14 cellular contexts compared by ENCODE assay signal in genomic region chr11:413120-414081, GRCh38. TPM values are rescaled to one million over a fixed set of nuclear protein-coding genes. Genes with fewer than 3 reads are reported as not detected.
DNase-seq lines count a peak whose midpoint lies in the region; ATAC-seq, FAIRE-seq and TF ChIP-seq lines count a peak whose summit lies in the region.
"Had no signal": no experiment of that assay in that cellular context is flagged by ENCODE, and none has a peak within 500 bp of the region (broad histone marks: within the 10 kb centered on the region; RNA-seq: fewer than 3 reads in every experiment).

No MANE protein-coding gene starts in this region.

- no peak overlapping the region for H2AFZ ChIP-seq in K562 (ENCODE audit: low read depth, low read length)

- no TSS peak for BruUV-seq in K562 (replicated peaks; lab: Mats Ljungman, UMichigan)

- no peaks in the 10 kb centered on the region for H3K27me3 Mint-ChIP-seq in activated CD4-positive, alpha-beta T cell treated with anti-CD3 and anti-CD28 coated beads for 36 hours

- H3K4me3 ChIP-seq in K562 = no peak overlapping the region
- peak overlapping the region; percentile 8 for H3K4me3 ChIP-seq in rectal smooth muscle tissue (ENCODE audit: low read length)

- no peak for TF ChIP-seq POLR2A in K562 (conservative IDR thresholded peaks at IDR 0.05)

- H3K9me3 ChIP-seq in KOPT-K1 (ENCODE audit: insufficient read depth, low read length, poor library complexity, severe bottlenecking) (no peaks in the 10 kb centered on the region), K562 (replicated peaks; ENCODE audit: control insufficient read depth, insufficient read depth, low read depth, low read length) (no peaks in the 10 kb centered on the region)
- H3K9me3 ChIP-seq: adrenal gland, Peyer's patch had no signal

- peak overlapping the region; percentile 40 for H3K4me3 Mint-ChIP-seq in activated CD4-positive, alpha-beta T cell treated with anti-CD3 and anti-CD28 coated beads for 36 hours

- no peaks in the 10 kb centered on the region for H3K9me3 Mint-ChIP-seq in activated CD4-positive, alpha-beta T cell treated with anti-CD3 and anti-CD28 coated beads for 36 hours (ENCODE audit: low read depth)

- CTCF ChIA-PET in activated CD4-positive, alpha-beta T cell treated with anti-CD3 and anti-CD28 coated beads for 36 hours (lab: Charles Lee) = no interaction called here
- CTCF ChIA-PET in K562 (lab: Yijun Ruan, JAX; ENCODE audit: low intra/inter-chr PET ratio) = no interaction called here

- POLR2A ChIA-PET in activated CD4-positive, alpha-beta T cell treated with anti-CD3 and anti-CD28 coated beads for 36 hours (lab: Charles Lee) = no interaction called here
- POLR2A ChIA-PET in K562 (lab: Yijun Ruan, JAX) = no interaction called here

- no peak for TF ChIP-seq CTCF in K562 (IDR thresholded peaks at IDR 0.05 in 2 of 3, conservative IDR thresholded peaks at IDR 0.05 in 1 of 3; ENCODE audit: insufficient read depth in 2 of 3, low read depth in 1 of 3, low read length in 3 of 3)

- H3K9me1 ChIP-seq in K562 (ENCODE audit: control insufficient read depth, insufficient read depth, low read length) = no peaks in the 10 kb centered on the region

- H3K27ac Mint-ChIP-seq in activated CD4-positive, alpha-beta T cell treated with anti-CD3 and anti-CD28 coated beads for 36 hours = no peak overlapping the region

- H3K4me1 ChIP-seq in K562 (replicated peaks in 1 of 2; ENCODE audit: control insufficient read depth in 2 of 2, insufficient read depth in 2 of 2, low read length in 2 of 2) (peaks cover 5 to 58% of the 10 kb centered on the region in 2 experiments), rectal smooth muscle tissue (ENCODE audit: control insufficient read depth, insufficient read depth, low read length) (no peaks in the 10 kb centered on the region)
- H3K4me1 ChIP-seq: adrenal gland had no signal

- H3K79me2 ChIP-seq in K562 (ENCODE audit: control insufficient read depth, insufficient read depth, low read length) = no peaks in the 10 kb centered on the region

- intact Hi-C loops in activated CD4-positive, alpha-beta T cell treated with anti-CD3 and anti-CD28 coated beads for 36 hours (cut with DNase I, micrococcal nuclease) = no loop called here
- intact Hi-C loops in K562 (cut with micrococcal nuclease) = no loop called here
- intact Hi-C loops in head of caudate nucleus (cut with DNase I) = no loop called here

- FAIRE-seq in K562 (lab: Jason Lieb, UNC) = no peak

- peak; percentile 48 for DNase-seq in activated CD4-positive, alpha-beta T cell treated with anti-CD3 and anti-CD28 coated beads for 36 hours
- DNase-seq in activated CD4-positive, alpha-beta T cell treated with anti-CD3 and anti-CD28 coated beads for 1 hour = no peak
- DNase-seq in K562 (ENCODE audit: extremely low read depth in 1 of 4, low spot score in 3 of 4) = no peak
- no peak for DNase-seq in head of caudate nucleus
- no peak for DNase-seq in EL
- DNase-seq: foreskin fibroblast; NCI-H2171 treated with DMSO at 0.1 percent for 48 hours; stimulated activated CD4-positive, alpha-beta T cell treated with anti-CD3 and anti-CD28 coated beads, Interleukin-4, amount 100 ng/mL, for 1 hour had no signal

- H3K36me3 Mint-ChIP-seq in activated CD4-positive, alpha-beta T cell treated with anti-CD3 and anti-CD28 coated beads for 36 hours (ENCODE audit: low read depth) = no peaks in the 10 kb centered on the region

- H3K4me2 ChIP-seq in K562 (ENCODE audit: insufficient read depth, low read length) = no peak overlapping the region

- in situ Hi-C loops in K562 (cut with MboI) = no loop called here

- H3K27ac ChIP-seq in KOPT-K1 (ENCODE audit: low read depth, low read length, poor library complexity, severe bottlenecking) (peak overlapping the region; percentile 86), K562 (ENCODE audit: extremely low read depth, low read depth, low read length) (no peak overlapping the region), rectal smooth muscle tissue (ENCODE audit: low read depth, low read length) (no peak overlapping the region)

- H3K9ac ChIP-seq in K562 (ENCODE audit: insufficient read depth in 1 of 2, low read depth in 2 of 2, low read length in 2 of 2) (peak overlapping the region in 1 of 2 experiments; percentile 75; a peak in 2 of 4 replicates), rectal smooth muscle tissue (ENCODE audit: low read length) (no peak overlapping the region)

- no peaks in the 10 kb centered on the region for H3K36me3 ChIP-seq in KOPT-K1 (ENCODE audit: insufficient read depth, low read length)
- no peaks in the 10 kb centered on the region for H3K36me3 ChIP-seq in K562 (ENCODE audit: control insufficient read depth, insufficient read depth, low read length)
- no peaks in the 10 kb centered on the region for H3K36me3 ChIP-seq in rectal smooth muscle tissue (ENCODE audit: control insufficient read depth, insufficient read depth, low read length)
- H3K36me3 ChIP-seq: adrenal gland, Peyer's patch had no signal

- WGBS in K562 (ENCODE audit: insufficient coverage, low coverage, missing lambda C conversion rate) = 12% methylated on average over 7 of the region's 14 CpGs

- H3K27me3 ChIP-seq in K562 (ENCODE audit: control insufficient read depth in 2 of 2, insufficient read depth in 2 of 2, low read length in 2 of 2) (no peaks in the 10 kb centered on the region), rectal smooth muscle tissue (ENCODE audit: control insufficient read depth, insufficient read depth, low read length) (peaks cover 5% of the 10 kb centered on the region)
- H3K27me3 ChIP-seq: Peyer's patch had no signal

- no peak for TF ChIP-seq RAD21 in K562 (CRISPR knock-in tag; conservative IDR thresholded peaks at IDR 0.05 in 1 of 2, IDR thresholded peaks at IDR 0.05 in 1 of 2)

- H3K4me1 Mint-ChIP-seq in activated CD4-positive, alpha-beta T cell treated with anti-CD3 and anti-CD28 coated beads for 36 hours = peaks cover 32% of the 10 kb centered on the region

- ATAC-seq in activated CD4-positive, alpha-beta T cell treated with anti-CD3 and anti-CD28 coated beads for 36 hours = no peak
- ATAC-seq in K562 = no peak
- ATAC-seq in GM18873 (IDR thresholded peaks at IDR 0.05; ENCODE audit: low FRiP score, unreplicated experiment) = no peak

- no peaks in the 10 kb centered on the region for H4K20me1 ChIP-seq in K562 (replicated peaks; ENCODE audit: control insufficient read depth, insufficient read depth, low read length)

- no peak for TF ChIP-seq EP300 in K562 (IDR thresholded peaks at IDR 0.05; ENCODE audit: low read length)

RNA-seq across cellular contexts. Expression of gene SIGIRR, which starts 1.4 kb away (rescaled TPM):
- 10 to 100 TPM; 33.0 to 34.9 TPM for total RNA-seq in activated CD4-positive, alpha-beta T cell treated with anti-CD3 and anti-CD28 coated beads for 36 hours
- total RNA-seq in K562 (2011; cell fraction: chromatin; rRNA removed; ENCODE audit: low replicate concordance) = 8.7 and 27.6 TPM in 2 replicates
- total RNA-seq in K562 (2011; cell fraction: nucleolus; rRNA removed) = 50.7 and 50.9 TPM in 2 replicates
- 15.8 and 24.1 TPM in 2 replicates for total RNA-seq in K562 (2011; cell fraction: nucleoplasm; rRNA removed)
- total RNA-seq in K562 (2014; rRNA removed) = 109 and 114 TPM in 2 replicates
- total RNA-seq in K562 (2014; rRNA removed; fragmentation: Illumina TruSeq; extraction: Trizol) = 6.0 and 7.2 TPM in 2 replicates
- 50.6 and 51.6 TPM in 2 replicates for total RNA-seq in K562 (2015; rRNA removed; fragmentation: Illumina TruSeq; extraction: Trizol)
- total RNA-seq in K562 (2021) = 83.1 and 93.8 TPM in 2 replicates
- polyA plus RNA-seq in K562 (2011; rRNA removed) = 22.5 and 25.0 TPM in 2 replicates
- polyA plus RNA-seq in K562 (2011; cell fraction: cytosol; rRNA removed) = 41.4 and 135 TPM in 2 replicates
- polyA plus RNA-seq in K562 (2011; cell fraction: nucleus; rRNA removed) = 81.1 and 118 TPM in 2 replicates
- 55.3 and 81.1 TPM in 2 replicates for polyA plus RNA-seq in K562 (2012)
- polyA plus RNA-seq in K562 (2014; fragmentation: Illumina TruSeq; extraction: Trizol) = 14.8 and 46.2 TPM in 2 replicates
- 10 to 100 TPM in 1 of 2 experiments, 1 to 10 TPM in 1; 6.3 to 13.3 TPM for polyA plus RNA-seq in K562 (2014; fragmentation: Nextera tagmentation; extraction: Ambion mirVana)
- 92.4 and 133 TPM in 2 replicates for polyA plus RNA-seq in K562 (2014; rRNA removed)
- 1.1 and 2.3 TPM in 2 replicates for polyA minus RNA-seq in K562 (2011; rRNA and poly(A)+ RNA removed)
- polyA minus RNA-seq in K562 (2011; cell fraction: cytosol; rRNA and poly(A)+ RNA removed) = 12.4 and 13.7 TPM in 2 replicates
- polyA minus RNA-seq in K562 (2011; cell fraction: nucleus; rRNA and poly(A)+ RNA removed) = 11.0 and 11.7 TPM in 2 replicates

RNA-seq across cellular contexts. Expression of gene PKP3, which starts 19.4 kb away (rescaled TPM):
- under 1 TPM; 0.07 to 0.18 TPM for total RNA-seq in activated CD4-positive, alpha-beta T cell treated with anti-CD3 and anti-CD28 coated beads for 36 hours
- total RNA-seq in K562 (2011; cell fraction: chromatin; rRNA removed; ENCODE audit: low replicate concordance) = 29.8 and 101 TPM in 2 replicates
- 77.2 and 90.9 TPM in 2 replicates for total RNA-seq in K562 (2011; cell fraction: nucleolus; rRNA removed)
- total RNA-seq in K562 (2011; cell fraction: nucleoplasm; rRNA removed) = 38.5 and 42.2 TPM in 2 replicates
- total RNA-seq in K562 (2014; rRNA removed) = 99.7 and 122 TPM in 2 replicates
- total RNA-seq in K562 (2014; rRNA removed; fragmentation: Illumina TruSeq; extraction: Trizol) = 11.2 and 14.9 TPM in 2 replicates
- total RNA-seq in K562 (2015; rRNA removed; fragmentation: Illumina TruSeq; extraction: Trizol) = 30.7 and 36.6 TPM in 2 replicates
- total RNA-seq in K562 (2021) = 102 and 110 TPM in 2 replicates
- 45.4 and 47.8 TPM in 2 replicates for polyA plus RNA-seq in K562 (2011; rRNA removed)
- polyA plus RNA-seq in K562 (2011; cell fraction: cytosol; rRNA removed) = 40.1 and 126 TPM in 2 replicates
- 77.2 and 108 TPM in 2 replicates for polyA plus RNA-seq in K562 (2011; cell fraction: nucleus; rRNA removed)
- polyA plus RNA-seq in K562 (2012) = 49.0 and 59.2 TPM in 2 replicates
- 26.9 and 39.7 TPM in 2 replicates for polyA plus RNA-seq in K562 (2014; fragmentation: Illumina TruSeq; extraction: Trizol)
- under 1 TPM; 0.11 to 0.45 TPM for polyA plus RNA-seq in K562 (2014; fragmentation: Nextera tagmentation; extraction: Ambion mirVana)
- 73.9 and 78.9 TPM in 2 replicates for polyA plus RNA-seq in K562 (2014; rRNA removed)
- 8.3 and 21.7 TPM in 2 replicates for polyA minus RNA-seq in K562 (2011; rRNA and poly(A)+ RNA removed)
- 71.3 and 72.2 TPM in 2 replicates for polyA minus RNA-seq in K562 (2011; cell fraction: cytosol; rRNA and poly(A)+ RNA removed)
- 28.1 and 30.5 TPM in 2 replicates for polyA minus RNA-seq in K562 (2011; cell fraction: nucleus; rRNA and poly(A)+ RNA removed)

RNA-seq across cellular contexts. Expression of gene ANO9, which starts 28.4 kb away (rescaled TPM):
- total RNA-seq in activated CD4-positive, alpha-beta T cell treated with anti-CD3 and anti-CD28 coated beads for 36 hours = 10 to 100 TPM; 31.7 to 38.8 TPM
- 28.4 and 83.6 TPM in 2 replicates for total RNA-seq in K562 (2011; cell fraction: chromatin; rRNA removed; ENCODE audit: low replicate concordance)
- total RNA-seq in K562 (2011; cell fraction: nucleolus; rRNA removed) = 54.4 and 56.8 TPM in 2 replicates
- 33.9 and 40.5 TPM in 2 replicates for total RNA-seq in K562 (2011; cell fraction: nucleoplasm; rRNA removed)
- total RNA-seq in K562 (2014; rRNA removed) (4.9 and 5.1 TPM in 2 replicates), K562 (2014; rRNA removed; fragmentation: Illumina TruSeq; extraction: Trizol) (1.0 and 1.1 TPM in 2 replicates), K562 (2015; rRNA removed; fragmentation: Illumina TruSeq; extraction: Trizol) (3.8 TPM in 2 replicates), K562 (2021) (9.3 and 14.5 TPM in 2 replicates)
- polyA plus RNA-seq in K562 (2011; rRNA removed) (5.4 and 19.1 TPM in 2 replicates), K562 (2014; fragmentation: Illumina TruSeq; extraction: Trizol) (4.5 and 5.5 TPM in 2 replicates), K562 (2014; fragmentation: Nextera tagmentation; extraction: Ambion mirVana) (under 1 TPM; 0.20 to 0.27 TPM), K562 (2014; rRNA removed) (10.7 and 10.8 TPM in 2 replicates)
- polyA plus RNA-seq in K562 (2011; cell fraction: cytosol; rRNA removed) = 4.1 and 4.3 TPM in 2 replicates
- 179 and 200 TPM in 2 replicates for polyA plus RNA-seq in K562 (2011; cell fraction: nucleus; rRNA removed)
- 11.4 and 33.5 TPM in 2 replicates for polyA plus RNA-seq in K562 (2012)
- polyA minus RNA-seq in K562 (2011; rRNA and poly(A)+ RNA removed) = 1.3 and 1.4 TPM in 2 replicates
- 2.9 and 3.2 TPM in 2 replicates for polyA minus RNA-seq in K562 (2011; cell fraction: cytosol; rRNA and poly(A)+ RNA removed)
- 19.4 and 27.1 TPM in 2 replicates for polyA minus RNA-seq in K562 (2011; cell fraction: nucleus; rRNA and poly(A)+ RNA removed)
- total RNA-seq: osteoblast had no signal

RNA-seq across cellular contexts. Expression of gene PTDSS2, which starts 36.7 kb away (rescaled TPM):
- 10 to 100 TPM; 14.8 to 18.8 TPM for total RNA-seq in activated CD4-positive, alpha-beta T cell treated with anti-CD3 and anti-CD28 coated beads for 36 hours
- 105 and 295 TPM in 2 replicates for total RNA-seq in K562 (2011; cell fraction: chromatin; rRNA removed; ENCODE audit: low replicate concordance)
- 221 and 222 TPM in 2 replicates for total RNA-seq in K562 (2011; cell fraction: nucleolus; rRNA removed)
- total RNA-seq in K562 (2011; cell fraction: nucleoplasm; rRNA removed) = 123 and 136 TPM in 2 replicates
- total RNA-seq in K562 (2014; rRNA removed) (42.4 and 61.4 TPM in 2 replicates), K562 (2014; rRNA removed; fragmentation: Illumina TruSeq; extraction: Trizol) (7.7 and 10.3 TPM in 2 replicates), K562 (2015; rRNA removed; fragmentation: Illumina TruSeq; extraction: Trizol) (17.2 and 19.2 TPM in 2 replicates), K562 (2021) (51.4 and 53.9 TPM in 2 replicates)
- polyA plus RNA-seq in K562 (2011; rRNA removed) (22.4 and 36.2 TPM in 2 replicates), K562 (2014; fragmentation: Illumina TruSeq; extraction: Trizol) (16.9 and 25.2 TPM in 2 replicates), K562 (2014; fragmentation: Nextera tagmentation; extraction: Ambion mirVana) (1 to 10 TPM in 1 of 2 experiments, under 1 TPM in 1; 0.45 to 1.1 TPM), K562 (2014; rRNA removed) (36.8 and 38.3 TPM in 2 replicates)
- 31.4 and 55.2 TPM in 2 replicates for polyA plus RNA-seq in K562 (2011; cell fraction: cytosol; rRNA removed)
- polyA plus RNA-seq in K562 (2011; cell fraction: nucleus; rRNA removed) = 204 and 221 TPM in 2 replicates
- polyA plus RNA-seq in K562 (2012) = 33.8 and 52.0 TPM in 2 replicates
- polyA minus RNA-seq in K562 (2011; rRNA and poly(A)+ RNA removed) = 21.0 and 25.3 TPM in 2 replicates
- 26.6 and 30.7 TPM in 2 replicates for polyA minus RNA-seq in K562 (2011; cell fraction: cytosol; rRNA and poly(A)+ RNA removed)
- polyA minus RNA-seq in K562 (2011; cell fraction: nucleus; rRNA and poly(A)+ RNA removed) = 37.0 and 51.1 TPM in 2 replicates

RNA-seq across cellular contexts. Expression of gene B4GALNT4, which starts 44.1 kb away (rescaled TPM):
- total RNA-seq in activated CD4-positive, alpha-beta T cell treated with anti-CD3 and anti-CD28 coated beads for 36 hours = 1 to 10 TPM; 3.8 to 6.6 TPM
- total RNA-seq in K562 (2011; cell fraction: chromatin; rRNA removed; ENCODE audit: low replicate concordance) = 45.4 and 151 TPM in 2 replicates
- total RNA-seq in K562 (2011; cell fraction: nucleolus; rRNA removed) = 117 and 141 TPM in 2 replicates
- 54.9 and 57.5 TPM in 2 replicates for total RNA-seq in K562 (2011; cell fraction: nucleoplasm; rRNA removed)
- total RNA-seq in K562 (2014; rRNA removed) (22.7 and 26.2 TPM in 2 replicates), K562 (2014; rRNA removed; fragmentation: Illumina TruSeq; extraction: Trizol) (2.1 and 2.5 TPM in 2 replicates), K562 (2015; rRNA removed; fragmentation: Illumina TruSeq; extraction: Trizol) (7.6 and 9.7 TPM in 2 replicates), K562 (2021) (33.6 and 37.1 TPM in 2 replicates)
- polyA plus RNA-seq in K562 (2011; rRNA removed) (14.0 and 22.7 TPM in 2 replicates), K562 (2014; fragmentation: Illumina TruSeq; extraction: Trizol) (4.5 and 10.9 TPM in 2 replicates), K562 (2014; fragmentation: Nextera tagmentation; extraction: Ambion mirVana) (under 1 TPM in 1 of 2 experiments, not detected in 1; 0.20 TPM), K562 (2014; rRNA removed) (30.0 and 32.0 TPM in 2 replicates)
- polyA plus RNA-seq in K562 (2011; cell fraction: cytosol; rRNA removed) = 20.4 and 42.5 TPM in 2 replicates
- polyA plus RNA-seq in K562 (2011; cell fraction: nucleus; rRNA removed) = 174 and 271 TPM in 2 replicates
- 17.2 and 19.0 TPM in 2 replicates for polyA plus RNA-seq in K562 (2012)
- 2.1 and 3.3 TPM in 2 replicates for polyA minus RNA-seq in K562 (2011; rRNA and poly(A)+ RNA removed)
- 8.1 and 9.7 TPM in 2 replicates for polyA minus RNA-seq in K562 (2011; cell fraction: cytosol; rRNA and poly(A)+ RNA removed)
- polyA minus RNA-seq in K562 (2011; cell fraction: nucleus; rRNA and poly(A)+ RNA removed) = 23.6 and 27.2 TPM in 2 replicates

Comparison
In these comparisons a context has a peak if more than half of its experiments do, and no peak if none do; other contexts are left out.
1. RNA of gene PKP3, which starts 19.4 kb away (total RNA-seq): 11.2 to 122 TPM in K562; 0.07 to 0.18 TPM in activated CD4-positive, alpha-beta T cell treated with anti-CD3 and anti-CD28 coated beads for 36 hours; every median in the first group is over 10 times any median in the second.